Comparison of ENCODE assay signal across 5 cellular contexts in genomic region chr6:82197245-82197644, GRCh38. TPM values are rescaled to one million over a fixed set of nuclear protein-coding genes. Genes with fewer than 3 reads are reported as not detected.
DNase-seq lines count a peak whose midpoint lies in the region; ATAC-seq, FAIRE-seq and TF ChIP-seq lines count a peak whose summit lies in the region.
"Not testable (repeated sequence)": the region's sequence is repeated elsewhere in the genome, so short reads cannot be mapped to it uniquely, and the experiment has no call there.

No MANE protein-coding gene starts in this region.

- H3K27me3 ChIP-seq in heart right ventricle; smooth muscle cell (ENCODE audit: low read depth): not testable (repeated sequence)

- not testable (repeated sequence) for TF ChIP-seq CTCF in HEK293 (tag by site-specific recombination; IDR thresholded peaks at IDR 0.05); heart right ventricle (IDR thresholded peaks at IDR 0.05); smooth muscle cell (IDR thresholded peaks at IDR 0.05; ENCODE audit: borderline replicate concordance, insufficient read depth, poor library complexity, severe bottlenecking)

- intact Hi-C loops in heart right ventricle (cut with DNase I); left ventricle myocardium superior (cut with micrococcal nuclease): not testable (repeated sequence)

- POLR2A ChIA-PET in HEK293 (lab: Yijun Ruan, JAX) = interaction anchor here (0.7 to 1.1 kb wide), 3 partner anchors 11 to 50 kb away, joined by 3 to 6 read pairs (median 4); partner anchors contain the start of gene IBTK

- H3K4me1 ChIP-seq in HEK293 (ENCODE audit: control insufficient read depth, insufficient read depth, low read length); smooth muscle cell (ENCODE audit: low read depth): not testable (repeated sequence)
- peaks cover 0 to 24% (median 4%) of the 10 kb centered on the region in 9 donors for H3K4me1 ChIP-seq in heart right ventricle

- H3K79me2 ChIP-seq in smooth muscle cell (ENCODE audit: low read depth) = not testable (repeated sequence)

- peak in 5 of 8 donors; percentile 6 to 57 (median 33) for ATAC-seq in heart right ventricle
- peak; percentile 26 for ATAC-seq in left ventricle myocardium superior

- H3K4me3 ChIP-seq in HEK293 (ENCODE audit: low read depth, low read length); heart right ventricle; smooth muscle cell: not testable (repeated sequence)

- WGBS in heart right ventricle, 2 donors = 95 to 96% methylated on average over 5 of the region's 5 CpGs
- WGBS in smooth muscle cell (ENCODE audit: low lambda C conversion rate) = 98% methylated on average over 5 of the region's 5 CpGs

- CTCF ChIA-PET in HEK293 (lab: Yijun Ruan, JAX) = interaction anchor here (0.6 to 1.1 kb wide), 3 partner anchors 20 to 858 kb away, joined by 3 to 5 read pairs (median 3); no protein-coding TSS in a partner anchor

- peak overlapping the region; percentile 44 for H3K4me2 ChIP-seq in smooth muscle cell

- H4K20me1 ChIP-seq in smooth muscle cell (ENCODE audit: low read depth) = not testable (repeated sequence)

- H3K36me3 ChIP-seq in HEK293 (ENCODE audit: control insufficient read depth in 2 of 2, insufficient read depth in 1 of 2, low read length in 2 of 2) = peaks cover 75 to 88% of the 10 kb centered on the region in 2 experiments
- peaks cover 0 to 100% (median 45%) of the 10 kb centered on the region in 9 donors for H3K36me3 ChIP-seq in heart right ventricle
- H3K36me3 ChIP-seq in smooth muscle cell (ENCODE audit: low read depth) = peaks cover 34% of the 10 kb centered on the region

- not testable (repeated sequence) for H3K9me3 ChIP-seq in HEK293 (ENCODE audit: control insufficient read depth, insufficient read depth, low read depth, low read length); heart right ventricle; smooth muscle cell (replicated peaks; ENCODE audit: low read depth)

- FAIRE-seq in frontal cortex (lab: Jason Lieb, UNC) = peak; percentile 72

- not testable (repeated sequence) for H2AFZ ChIP-seq in smooth muscle cell (ENCODE audit: low read depth)

- H3F3A ChIP-seq in smooth muscle cell (ENCODE audit: low read depth) = not testable (repeated sequence)

- H3K9ac ChIP-seq in smooth muscle cell (ENCODE audit: low read depth) = not testable (repeated sequence)

- not testable (repeated sequence) for H3K27ac ChIP-seq in HEK293 (ENCODE audit: extremely low read depth, low read depth, low read length)
- peak overlapping the region in 5 of 10 donors; percentile 10 to 49 (median 26) for H3K27ac ChIP-seq in heart right ventricle
- H3K27ac ChIP-seq in smooth muscle cell (ENCODE audit: low read depth) = peak overlapping the region; percentile 75

- DNase-seq in frontal cortex (ENCODE audit: low spot score in 2 of 2); heart right ventricle; smooth muscle cell (lab: John Stamatoyannopoulos, UW; ENCODE audit: unreplicated experiment): not testable (repeated sequence)
- peak; percentile 32 for DNase-seq in left ventricle myocardium superior

TF ChIP-seq in HEK293, 187 proteins besides CTCF, POLR2A, EP300 and RAD21:
- TF ChIP-seq ZNF121 (tag by site-specific recombination; IDR thresholded peaks at IDR 0.05) = peak; percentile 67; the same call in 1 of the 2 replicates

RNA-seq across cellular contexts. Expression of gene IBTK, which starts 50.3 kb away (rescaled TPM):
- total RNA-seq in frontal cortex (93.3 TPM), heart right ventricle (10 to 100 TPM; 27.4 to 40.1 (median 36.4) TPM), left ventricle myocardium superior (30.7 TPM), smooth muscle cell (50.7 and 69.7 TPM in 2 replicates)
- polyA plus RNA-seq in heart right ventricle (10 to 100 TPM; 15.3 to 37.7 TPM), smooth muscle cell (15.3 and 21.6 TPM in 2 replicates)
